8 cellular contexts compared by ENCODE assay signal in the genomic region with DNA sequence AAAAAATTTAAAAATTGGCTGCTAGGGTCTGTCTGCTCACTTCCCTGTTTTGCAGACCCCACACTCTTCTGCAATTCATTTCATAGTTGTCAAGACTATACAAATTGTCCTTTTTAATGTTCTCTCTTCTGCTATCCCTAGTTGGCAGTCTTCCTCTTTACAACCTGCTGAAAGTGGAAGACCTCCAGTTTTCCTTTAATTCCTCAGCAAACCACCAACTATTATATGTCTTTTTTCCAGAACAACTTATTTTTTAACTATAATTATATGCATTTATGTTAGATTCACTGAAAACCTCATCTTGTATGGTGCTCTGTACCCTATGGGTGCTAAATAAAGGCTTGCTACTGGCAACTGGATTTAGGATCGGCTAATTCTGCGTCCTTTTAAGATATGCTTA. TPM values are rescaled to one million over a fixed set of nuclear protein-coding genes. Genes with fewer than 3 reads are reported as not detected.
A peak's percentile ranks its signal among the peaks of the same experiment; 100 is the strongest.
DNase-seq lines count a peak whose midpoint lies in the region; ATAC-seq and TF ChIP-seq lines count a peak whose summit lies in the region.

No MANE protein-coding gene starts in this region.

- H3K27me3 ChIP-seq in SJSA1 (replicated peaks) (no peaks in the 10 kb centered on the region), foreskin keratinocyte (no peaks in the 10 kb centered on the region), subcutaneous abdominal adipose tissue (ENCODE audit: control insufficient read depth in 5 of 5, insufficient read depth in 4 of 5, low read length in 5 of 5) (no peaks in the 10 kb centered on the region)

- no peak for ATAC-seq in foreskin keratinocyte
- no peak for ATAC-seq in HG03442 (IDR thresholded peaks at IDR 0.05; ENCODE audit: unreplicated experiment)

- H3K4me1 ChIP-seq in SJSA1 (replicated peaks) (peaks cover 22% of the 10 kb centered on the region), foreskin keratinocyte (peaks cover 9% of the 10 kb centered on the region), subcutaneous abdominal adipose tissue (ENCODE audit: control insufficient read depth in 5 of 5, insufficient read depth in 5 of 5, low read length in 5 of 5) (peaks cover 0 to 12% (median 9%) of the 10 kb centered on the region in 5 donors)

- H3K9ac ChIP-seq in subcutaneous abdominal adipose tissue (ENCODE audit: low read length in 5 of 5), result peak overlapping the region in 4 of 5 donors; percentile 57 to 89 (median 79)

- H3K9me3 ChIP-seq in SJSA1 (replicated peaks) (no peaks in the 10 kb centered on the region), subcutaneous abdominal adipose tissue (ENCODE audit: control insufficient read depth in 5 of 5, low read length in 5 of 5) (no peaks in the 10 kb centered on the region)

- TF ChIP-seq CTCF in foreskin keratinocyte (conservative IDR thresholded peaks at IDR 0.05), result peak; percentile 18

- H3K4me3 ChIP-seq in SJSA1 (peak overlapping the region; percentile 50), subcutaneous abdominal adipose tissue (ENCODE audit: low read depth in 1 of 5, low read length in 5 of 5) (peak overlapping the region in 4 of 5 donors; percentile 74 to 85 (median 75))

- peak; percentile 27 for DNase-seq in SIG-M5 treated with dmso at 0.1 percent for 504 hours (lab: John Stamatoyannopoulos, UW; ENCODE audit: unreplicated experiment)
- DNase-seq in SIG-M5 (lab: John Stamatoyannopoulos, UW), result no peak
- DNase-seq in SJSA1 (ENCODE audit: low read depth in 1 of 2, low spot score in 2 of 2), result no peak
- DNase-seq in foreskin keratinocyte, result no peak
- DNase-seq in GOT3 (lab: John Stamatoyannopoulos, UW), result no peak
- no peak for DNase-seq in NCI-H2227 treated with DMSO at 0.1 percent for 48 hours (lab: John Stamatoyannopoulos, UW)

- H3K36me3 ChIP-seq in SJSA1 (peaks cover 11% of the 10 kb centered on the region), subcutaneous abdominal adipose tissue (ENCODE audit: control insufficient read depth in 5 of 5, insufficient read depth in 5 of 5, low read length in 5 of 5) (peaks cover 0 to 8% (median 2%) of the 10 kb centered on the region in 5 donors)

- H3K27ac ChIP-seq in SJSA1 (peak overlapping the region; percentile 96), foreskin keratinocyte (peak overlapping the region; percentile 84), subcutaneous abdominal adipose tissue (ENCODE audit: low read depth, low read length) (peak overlapping the region; percentile 89)

RNA-seq across cellular contexts. Expression of a gene that starts 1.1 kb away (rescaled TPM):
- total RNA-seq in SJSA1 (2014; rRNA removed; shearing (Covaris generic)), result 20.1 and 52.2 TPM in 2 replicates
- total RNA-seq in foreskin keratinocyte, result 34.0 and 38.2 TPM in 2 replicates
- polyA plus RNA-seq in foreskin keratinocyte, result 35.1 and 37.2 TPM in 2 replicates

RNA-seq across cellular contexts. Expression of a gene that starts 50.6 kb away (rescaled TPM):
- total RNA-seq in SJSA1 (2014; rRNA removed; shearing (Covaris generic)), result 5.6 and 6.4 TPM in 2 replicates
- total RNA-seq in foreskin keratinocyte, result 4.7 and 4.8 TPM in 2 replicates
- polyA plus RNA-seq in foreskin keratinocyte, result 1.4 and 1.7 TPM in 2 replicates

RNA-seq across cellular contexts. Expression of a gene that starts 50.8 kb away (rescaled TPM):
- total RNA-seq in SJSA1 (2014; rRNA removed; shearing (Covaris generic)), result 6.2 and 6.5 TPM in 2 replicates
- 5.8 and 7.7 TPM in 2 replicates for total RNA-seq in foreskin keratinocyte
- polyA plus RNA-seq in foreskin keratinocyte, result 3.4 and 3.6 TPM in 2 replicates
